In the genomic region with DNA sequence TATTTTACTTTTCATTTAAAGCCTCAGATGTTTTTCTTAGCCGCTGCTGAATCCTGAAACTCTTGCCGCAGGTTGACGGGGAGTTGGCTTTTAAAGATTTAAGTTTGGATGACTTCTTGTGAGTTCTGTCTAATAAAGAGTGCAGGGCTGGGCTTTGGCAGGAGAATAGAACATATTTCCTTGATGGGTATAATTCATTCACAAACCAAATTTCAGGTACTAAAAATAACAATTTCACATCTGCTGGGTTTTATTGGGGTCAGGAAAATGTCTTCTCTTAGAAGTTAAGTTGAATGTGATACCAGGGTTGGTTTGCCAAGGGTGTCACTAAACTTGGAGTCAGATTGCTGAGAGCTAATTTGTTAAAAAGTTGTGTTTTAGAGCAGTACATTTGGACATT, we compare ENCODE assay signal across 2 cellular contexts.
TF ChIP-seq lines count a peak whose summit lies in the region.

No MANE protein-coding gene starts in this region.

TF ChIP-seq in IMR-90, 13 proteins besides CTCF, POLR2A, EP300 and RAD21:
- TF ChIP-seq MAZ (IDR thresholded peaks at IDR 0.05; ENCODE audit: borderline replicate concordance, low read depth, low read length) (no peak), CEBPB (IDR thresholded peaks at IDR 0.05; ENCODE audit: low read depth, low read length) (no peak), SMC3 (IDR thresholded peaks at IDR 0.05; ENCODE audit: low read depth, low read length) (no peak), MAFK (IDR thresholded peaks at IDR 0.05; ENCODE audit: low read depth, low read length) (no peak), FOS (IDR thresholded peaks at IDR 0.05; ENCODE audit: low read depth, low read length) (no peak), NFE2L2 (IDR thresholded peaks at IDR 0.05; ENCODE audit: low read depth, low read length) (no peak), RFX5 (IDR thresholded peaks at IDR 0.05; ENCODE audit: low read depth, low read length) (no peak), ELK1 (IDR thresholded peaks at IDR 0.05; ENCODE audit: borderline replicate concordance, low read depth, low read length) (no peak), BHLHE40 (IDR thresholded peaks at IDR 0.05; ENCODE audit: low read depth, low read length) (no peak), MXI1 (IDR thresholded peaks at IDR 0.05; ENCODE audit: borderline replicate concordance, low read depth, low read length) (no peak), CHD1 (IDR thresholded peaks at IDR 0.05; ENCODE audit: low read depth, low read length) (no peak), RCOR1 (IDR thresholded peaks at IDR 0.05; ENCODE audit: insufficient replicate concordance, low read length) (no peak)
- TF ChIP-seq, protein P1, sequence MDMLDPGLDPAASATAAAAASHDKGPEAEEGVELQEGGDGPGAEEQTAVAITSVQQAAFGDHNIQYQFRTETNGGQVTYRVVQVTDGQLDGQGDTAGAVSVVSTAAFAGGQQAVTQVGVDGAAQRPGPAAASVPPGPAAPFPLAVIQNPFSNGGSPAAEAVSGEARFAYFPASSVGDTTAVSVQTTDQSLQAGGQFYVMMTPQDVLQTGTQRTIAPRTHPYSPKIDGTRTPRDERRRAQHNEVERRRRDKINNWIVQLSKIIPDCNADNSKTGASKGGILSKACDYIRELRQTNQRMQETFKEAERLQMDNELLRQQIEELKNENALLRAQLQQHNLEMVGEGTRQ (IDR thresholded peaks at IDR 0.05; ENCODE audit: low read depth, low read length): no peak

TF ChIP-seq in GM12878, 131 proteins besides CTCF, POLR2A, EP300 and RAD21:
- TF ChIP-seq TCF12 (IDR thresholded peaks at IDR 0.05; ENCODE audit: low read depth, low read length) (no peak), BCLAF1 (IDR thresholded peaks at IDR 0.05) (no peak), MYC (IDR thresholded peaks at IDR 0.05; ENCODE audit: insufficient read depth, insufficient read length, insufficient replicate concordance, low read length, severe bottlenecking) (no peak), TARDBP (IDR thresholded peaks at IDR 0.05; ENCODE audit: borderline replicate concordance) (no peak), ZNF622 (IDR thresholded peaks at IDR 0.05) (no peak), STAT3 (IDR thresholded peaks at IDR 0.05; ENCODE audit: low read depth, low read length) (no peak), SMC3 (IDR thresholded peaks at IDR 0.05; ENCODE audit: borderline replicate concordance, low read length) (no peak), POLR2AphosphoS5 (IDR thresholded peaks at IDR 0.05; ENCODE audit: low read length) (no peak), ZNF217 (IDR thresholded peaks at IDR 0.05) (no peak), ZBTB11 (CRISPR knock-in tag; IDR thresholded peaks at IDR 0.05) (no peak), CBX5 (IDR thresholded peaks at IDR 0.05; ENCODE audit: low read depth) (no peak), ESRRA (IDR thresholded peaks at IDR 0.05; ENCODE audit: low read length) (no peak), HDAC2 (IDR thresholded peaks at IDR 0.05) (no peak), NFYA (IDR thresholded peaks at IDR 0.05; ENCODE audit: borderline replicate concordance, low read depth, low read length) (no peak), SKIL (IDR thresholded peaks at IDR 0.05; ENCODE audit: low read depth, poor library complexity, severe bottlenecking) (no peak), IRF4 (IDR thresholded peaks at IDR 0.05; ENCODE audit: low read depth, low read length) (no peak), E2F4 (IDR thresholded peaks at IDR 0.05; ENCODE audit: low read depth, low read length) (no peak), SP1 (IDR thresholded peaks at IDR 0.05; ENCODE audit: low read depth, low read length) (no peak)
- TF ChIP-seq, protein P2, sequence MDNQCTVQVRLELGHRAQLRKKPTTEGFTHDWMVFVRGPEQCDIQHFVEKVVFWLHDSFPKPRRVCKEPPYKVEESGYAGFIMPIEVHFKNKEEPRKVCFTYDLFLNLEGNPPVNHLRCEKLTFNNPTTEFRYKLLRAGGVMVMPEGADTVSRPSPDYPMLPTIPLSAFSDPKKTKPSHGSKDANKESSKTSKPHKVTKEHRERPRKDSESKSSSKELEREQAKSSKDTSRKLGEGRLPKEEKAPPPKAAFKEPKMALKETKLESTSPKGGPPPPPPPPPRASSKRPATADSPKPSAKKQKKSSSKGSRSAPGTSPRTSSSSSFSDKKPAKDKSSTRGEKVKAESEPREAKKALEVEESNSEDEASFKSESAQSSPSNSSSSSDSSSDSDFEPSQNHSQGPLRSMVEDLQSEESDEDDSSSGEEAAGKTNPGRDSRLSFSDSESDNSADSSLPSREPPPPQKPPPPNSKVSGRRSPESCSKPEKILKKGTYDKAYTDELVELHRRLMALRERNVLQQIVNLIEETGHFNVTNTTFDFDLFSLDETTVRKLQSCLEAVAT (IDR thresholded peaks at IDR 0.05): no peak
